12 cellular contexts compared by ENCODE assay signal in genomic region chr6:143936986-143937765, GRCh38.
"Had no signal": no experiment of that assay in that cellular context is flagged by ENCODE, and none has a peak within 500 bp of the region (broad histone marks: within the 10 kb centered on the region; RNA-seq: fewer than 3 reads in every experiment).

No MANE protein-coding gene starts in this region.

- H3K9me3 ChIP-seq: mucosa of descending colon had no signal

- H3K36me3 ChIP-seq: brain microvascular endothelial cell, sigmoid colon had no signal

- H3K4me1 ChIP-seq: sigmoid colon had no signal

- H3K4me3 ChIP-seq: mucosa of descending colon, sigmoid colon had no signal

- H3K27ac ChIP-seq: brain microvascular endothelial cell, sigmoid colon had no signal

- H3K27me3 ChIP-seq: brain microvascular endothelial cell, sigmoid colon had no signal

- DNase-seq: activated CD4-positive, alpha-beta T cell treated with anti-CD3 and anti-CD28 coated beads, Interleukin-2, amount 50 U/mL, for 4 hours; activated T-cell treated with anti-CD3 and anti-CD28 coated beads, Interleukin-2, amount 50 U/mL, for 1 hour; brain microvascular endothelial cell; effector memory CD4-positive, alpha-beta T cell; erythroblast; hippocampal formation; mucosa of descending colon; naive thymus-derived CD8-positive, alpha-beta T cell; sigmoid colon; stimulated activated naive CD4-positive, alpha-beta T cell; substantia nigra; T-helper 2 cell had no signal
